ENCODE assay signal across 20 cellular contexts in genomic region chr20:32070282-32070681, GRCh38.
"Had no signal": no experiment of that assay in that cellular context is flagged by ENCODE, and none has a peak within 500 bp of the region (broad histone marks: within the 10 kb centered on the region; RNA-seq: fewer than 3 reads in every experiment).

No MANE protein-coding gene starts in this region.

- H3K4me3 ChIP-seq: esophagus squamous epithelium, heart left ventricle, stomach, suprapubic skin, tibial nerve, uterus had no signal

- H3K9me3 ChIP-seq: esophagus squamous epithelium, heart left ventricle, stomach, suprapubic skin, tibial nerve, uterus had no signal

- H3K79me2 ChIP-seq: parathyroid adenoma had no signal

- H3K27ac Mint-ChIP-seq: activated CD4-positive, alpha-beta memory T cell treated with anti-CD3 and anti-CD28 coated beads for 36 hours; activated naive CD8-positive, alpha-beta T cell treated with anti-CD3 and anti-CD28 coated beads for 36 hours; nephron; WTC11 had no signal

- H3K4me1 Mint-ChIP-seq: activated naive CD8-positive, alpha-beta T cell treated with anti-CD3 and anti-CD28 coated beads for 36 hours; nephron had no signal

- ATAC-seq: heart left ventricle, right cardiac atrium, WTC11 had no signal

- H3K9me3 Mint-ChIP-seq: activated CD4-positive, alpha-beta memory T cell treated with anti-CD3 and anti-CD28 coated beads for 36 hours; activated naive CD8-positive, alpha-beta T cell treated with anti-CD3 and anti-CD28 coated beads for 36 hours; WTC11 had no signal

- H3K36me3 ChIP-seq: esophagus squamous epithelium, suprapubic skin, tibial nerve, uterus had no signal

- H3K4me3 Mint-ChIP-seq: activated CD4-positive, alpha-beta memory T cell treated with anti-CD3 and anti-CD28 coated beads for 36 hours; activated naive CD8-positive, alpha-beta T cell treated with anti-CD3 and anti-CD28 coated beads for 36 hours; nephron; WTC11 had no signal

- H3K36me3 Mint-ChIP-seq: activated CD4-positive, alpha-beta memory T cell treated with anti-CD3 and anti-CD28 coated beads for 36 hours; activated naive CD8-positive, alpha-beta T cell treated with anti-CD3 and anti-CD28 coated beads for 36 hours; WTC11 had no signal

- H3K27ac ChIP-seq: esophagus squamous epithelium, parathyroid adenoma, suprapubic skin, tibial nerve, uterus had no signal

- H3K4me1 ChIP-seq: suprapubic skin, tibial nerve, uterus had no signal

- H3K27me3 ChIP-seq: tibial nerve, uterus had no signal

- DNase-seq: activated CD4-positive, alpha-beta memory T cell treated with anti-CD3 and anti-CD28 coated beads for 36 hours; activated CD4-positive, alpha-beta T cell treated with anti-CD3 and anti-CD28 coated beads for 48 hours; activated naive CD4-positive, alpha-beta T cell treated with Interleukin-2 at 50 U/mL for 16 hours; activated naive CD8-positive, alpha-beta T cell treated with anti-CD3 and anti-CD28 coated beads for 36 hours; activated T-cell treated with anti-CD3 and anti-CD28 coated beads, Interleukin-2, amount 50 U/mL, for 48 hours; central memory CD4-positive, alpha-beta T cell; esophagus squamous epithelium; heart left ventricle; nucleus accumbens; right cardiac atrium; stimulated activated CD4-positive, alpha-beta T cell treated with anti-CD3 and anti-CD28 coated beads, Interleukin-12 subunit alpha, Interleukin-12 subunit beta, amount 100 ng/mL, for 4 hours; stimulated activated CD4-positive, alpha-beta T cell treated with anti-CD3 and anti-CD28 coated beads, Interleukin-4, amount 100 ng/mL, for 4 hours; stomach; T1000; uterus had no signal
